In the genomic region with DNA sequence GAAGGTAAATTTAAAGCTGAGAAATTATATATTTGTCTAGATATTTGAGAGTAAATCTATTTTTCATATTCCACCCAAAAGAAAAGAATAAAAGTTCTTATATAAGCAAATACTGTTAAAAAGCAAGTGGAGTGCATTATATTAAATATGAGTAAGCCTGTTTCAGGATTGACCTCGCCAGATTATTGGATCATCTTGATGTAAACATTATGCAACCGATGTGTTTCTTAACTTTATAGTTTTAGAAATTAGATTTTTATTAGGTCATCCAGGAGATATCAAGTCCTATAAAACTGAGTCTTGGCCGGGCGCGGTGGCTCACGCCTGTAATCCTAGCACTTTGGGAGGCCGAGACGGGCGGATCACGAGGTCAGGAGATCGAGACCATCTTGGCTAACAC, we compare ENCODE assay signal across 35 cellular contexts.
DNase-seq lines count a peak whose midpoint lies in the region; ATAC-seq and TF ChIP-seq lines count a peak whose summit lies in the region.
"Had no signal": no experiment of that assay in that cellular context is flagged by ENCODE, and none has a peak within 500 bp of the region (broad histone marks: within the 10 kb centered on the region; RNA-seq: fewer than 3 reads in every experiment).

No MANE protein-coding gene starts in this region.

- H3K4me3 Mint-ChIP-seq in activated CD8-positive, alpha-beta T cell treated with anti-CD3 and anti-CD28 coated beads, Interleukin-2, amount 10 ng/mL, durations not matched to agents 7 days and 5 days: no peak overlapping the region
- H3K4me3 Mint-ChIP-seq: B cell; CD14-positive monocyte; CD4-positive, alpha-beta memory T cell; CD4-positive, alpha-beta T cell; CD4-positive, CD25-positive, alpha-beta regulatory T cell; CD8-positive, alpha-beta memory T cell; CD8-positive, alpha-beta T cell had no signal

- peak; percentile 54 for DNase-seq in fibroblast of villous mesenchyme (ENCODE audit: low read depth)
- peak; percentile 59 for DNase-seq in iris pigment epithelial cell (ENCODE audit: low read depth)
- DNase-seq in mucosa of descending colon: no peak
- DNase-seq in tibial nerve (ENCODE audit: low spot score in 2 of 2): no peak
- no peak for DNase-seq in activated CD8-positive, alpha-beta T cell treated with anti-CD3 and anti-CD28 coated beads, Interleukin-2, amount 10 ng/mL, durations not matched to agents 7 days and 5 days
- DNase-seq: 8988T; ACHN; AML-193; BE2C; C1 segment of cervical spinal cord; Caco-2; Calu3; CD4-positive, alpha-beta memory T cell; CD4-positive, alpha-beta T cell; CD4-positive, CD25-positive, alpha-beta regulatory T cell; CD8-positive, alpha-beta memory T cell; CD8-positive, alpha-beta T cell; COR-L47; DMS 273 treated with DMSO at 0.1 percent for 48 hours; DMS153; DMS53; DMS79; DMS79 treated with DMSO at 0.1 percent for 48 hours; DND-41; EL had no signal

- H3K9me3 Mint-ChIP-seq in activated CD8-positive, alpha-beta T cell treated with anti-CD3 and anti-CD28 coated beads, Interleukin-2, amount 10 ng/mL, durations not matched to agents 7 days and 5 days (ENCODE audit: insufficient read depth): no peaks in the 10 kb centered on the region
- H3K9me3 Mint-ChIP-seq: CD8-positive, alpha-beta T cell had no signal

- no peak overlapping the region for H3K27ac Mint-ChIP-seq in activated CD8-positive, alpha-beta T cell treated with anti-CD3 and anti-CD28 coated beads, Interleukin-2, amount 10 ng/mL, durations not matched to agents 7 days and 5 days
- H3K27ac Mint-ChIP-seq: B cell; CD14-positive monocyte; CD4-positive, alpha-beta memory T cell; CD4-positive, alpha-beta T cell; CD4-positive, CD25-positive, alpha-beta regulatory T cell; CD8-positive, alpha-beta memory T cell; CD8-positive, alpha-beta T cell had no signal

- no peak for TF ChIP-seq POLR2A in tibial nerve (IDR thresholded peaks at IDR 0.05)

- TF ChIP-seq CTCF in fibroblast of villous mesenchyme (IDR thresholded peaks at IDR 0.05; ENCODE audit: insufficient read depth, low read depth, low read length) (no peak), mucosa of descending colon (IDR thresholded peaks at IDR 0.05) (no peak), tibial nerve (IDR thresholded peaks at IDR 0.05) (no peak)

- ATAC-seq in mucosa of descending colon (peak; percentile 4), GM18861 (IDR thresholded peaks at IDR 0.05; ENCODE audit: unreplicated experiment) (no peak), HG03097 (IDR thresholded peaks at IDR 0.05; ENCODE audit: low FRiP score, unreplicated experiment) (no peak), HG03025 (IDR thresholded peaks at IDR 0.05; ENCODE audit: low FRiP score, unreplicated experiment) (no peak)
- no peak for ATAC-seq in activated CD8-positive, alpha-beta T cell treated with anti-CD3 and anti-CD28 coated beads, Interleukin-2, amount 10 ng/mL, durations not matched to agents 7 days and 5 days
- ATAC-seq: A549; CD8-positive, alpha-beta T cell had no signal

- CTCF ChIA-PET in activated CD8-positive, alpha-beta T cell treated with anti-CD3 and anti-CD28 coated beads, Interleukin-2, amount 10 ng/mL, durations not matched to agents 7 days and 5 days (lab: Charles Lee): no interaction called here

- no peaks in the 10 kb centered on the region for H3K4me1 Mint-ChIP-seq in activated CD8-positive, alpha-beta T cell treated with anti-CD3 and anti-CD28 coated beads, Interleukin-2, amount 10 ng/mL, durations not matched to agents 7 days and 5 days (ENCODE audit: low read depth)
- H3K4me1 Mint-ChIP-seq: CD14-positive monocyte; CD4-positive, alpha-beta memory T cell; CD4-positive, CD25-positive, alpha-beta regulatory T cell; CD8-positive, alpha-beta memory T cell had no signal

- H3K4me3 ChIP-seq in fibroblast of villous mesenchyme (ENCODE audit: low read depth, low read length) (no peak overlapping the region), mucosa of descending colon (no peak overlapping the region), tibial nerve (no peak overlapping the region)
- H3K4me3 ChIP-seq: A549; BLaER1; BLaER1 treated with 17β-estradiol and CSF1 and Interleukin-3, amounts not matched to agents 10 nM and 100 nM had no signal

- intact Hi-C loops in mucosa of descending colon (cut with DNase I, micrococcal nuclease): no loop called here

- TF ChIP-seq EP300 in tibial nerve (IDR thresholded peaks at IDR 0.05): no peak

- H3K9me3 ChIP-seq in mucosa of descending colon: peaks cover 4% of the 10 kb centered on the region
- H3K9me3 ChIP-seq in tibial nerve: peaks cover 0 to under 1% (median 0%) of the 10 kb centered on the region in 4 donors
- H3K9me3 ChIP-seq: BE2C had no signal

- no peaks in the 10 kb centered on the region for H3K27me3 ChIP-seq in tibial nerve
- H3K27me3 ChIP-seq: BE2C; BLaER1; BLaER1 treated with 17β-estradiol and CSF1 and Interleukin-3, amounts not matched to agents 10 nM and 100 nM had no signal

- no peaks in the 10 kb centered on the region for H3K36me3 Mint-ChIP-seq in activated CD8-positive, alpha-beta T cell treated with anti-CD3 and anti-CD28 coated beads, Interleukin-2, amount 10 ng/mL, durations not matched to agents 7 days and 5 days (ENCODE audit: low read depth)
- H3K36me3 Mint-ChIP-seq: CD14-positive monocyte; CD4-positive, alpha-beta memory T cell; CD8-positive, alpha-beta memory T cell; CD8-positive, alpha-beta T cell had no signal

- H3K27ac ChIP-seq in tibial nerve: peak overlapping the region in 3 of 4 donors; percentile 16 to 88 (median 48)
- H3K27ac ChIP-seq: 22Rv1; A549; BLaER1; BLaER1 treated with 17β-estradiol and CSF1 and Interleukin-3, amounts not matched to agents 10 nM and 100 nM; C4-2B had no signal

- POLR2A ChIA-PET in activated CD8-positive, alpha-beta T cell treated with anti-CD3 and anti-CD28 coated beads, Interleukin-2, amount 10 ng/mL, durations not matched to agents 7 days and 5 days (lab: Charles Lee): no interaction called here

- 95 to 96% methylated on average over 11 of the region's 11 CpGs for WGBS in tibial nerve, 2 donors

- H3K27me3 Mint-ChIP-seq in activated CD8-positive, alpha-beta T cell treated with anti-CD3 and anti-CD28 coated beads, Interleukin-2, amount 10 ng/mL, durations not matched to agents 7 days and 5 days (ENCODE audit: low read depth): no peaks in the 10 kb centered on the region
- H3K27me3 Mint-ChIP-seq: B cell; CD4-positive, alpha-beta memory T cell; CD4-positive, alpha-beta T cell; CD8-positive, alpha-beta memory T cell had no signal

- H3K36me3 ChIP-seq in mucosa of descending colon (ENCODE audit: low read depth): no peaks in the 10 kb centered on the region
- no peaks in the 10 kb centered on the region for H3K36me3 ChIP-seq in tibial nerve
- H3K36me3 ChIP-seq: BE2C; BLaER1; BLaER1 treated with 17β-estradiol and CSF1 and Interleukin-3, amounts not matched to agents 10 nM and 100 nM had no signal

- H3K4me1 ChIP-seq in mucosa of descending colon (ENCODE audit: low read depth) (peaks cover 13% of the 10 kb centered on the region), tibial nerve (peaks cover 0 to 42% (median 13%) of the 10 kb centered on the region in 4 donors)
- H3K4me1 ChIP-seq: A549; BE2C; BLaER1; BLaER1 treated with 17β-estradiol and CSF1 and Interleukin-3, amounts not matched to agents 10 nM and 100 nM; Caco-2 had no signal

Comparison
In these comparisons a context has a peak if more than half of its experiments do, and no peak if none do; other contexts are left out.
1. DNase-seq: peak in fibroblast of villous mesenchyme (single experiment) and iris pigment epithelial cell (single experiment); none in mucosa of descending colon (0 of 3), tibial nerve (0 of 2) and activated CD8-positive, alpha-beta T cell treated with anti-CD3 and anti-CD28 coated beads, Interleukin-2, amount 10 ng/mL, durations not matched to agents 7 days and 5 days (single experiment).